ENCODE assay signal across 16 cellular contexts in the genomic region with DNA sequence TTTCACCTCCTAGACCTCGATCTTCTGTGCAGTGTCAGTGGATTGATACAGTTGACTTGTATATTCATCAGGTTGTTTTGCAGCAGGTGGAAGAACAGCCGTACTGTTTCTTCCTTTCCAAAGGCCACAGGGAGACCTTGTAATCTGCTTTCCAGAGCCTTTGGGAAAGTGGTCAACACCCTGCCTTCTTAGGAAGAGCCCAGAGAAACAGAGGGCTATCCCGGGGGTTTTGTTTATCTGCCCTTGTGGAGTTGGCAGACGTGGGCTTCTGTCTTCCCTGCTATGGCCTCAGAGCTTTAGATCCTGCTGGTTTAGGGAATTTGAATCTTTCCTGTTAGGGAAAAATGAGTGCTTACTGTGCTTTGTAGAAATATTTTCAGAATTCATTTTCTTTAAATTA.
"Had no signal": no experiment of that assay in that cellular context is flagged by ENCODE, and none has a peak within 500 bp of the region (broad histone marks: within the 10 kb centered on the region; RNA-seq: fewer than 3 reads in every experiment).

No MANE protein-coding gene starts in this region.

- H3K4me3 Mint-ChIP-seq: activated B cell treated with CpG ODN at 0.5 μM for 24 hours; activated CD4-positive, alpha-beta memory T cell treated with anti-CD3 and anti-CD28 coated beads for 36 hours; activated naive CD4-positive, alpha-beta T cell treated with anti-CD3 and anti-CD28 coated beads, Interleukin-2, amount 50 U/mL, for 24 hours; central memory CD8-positive, alpha-beta T cell; T-cell had no signal

- H3K4me1 ChIP-seq: ascending aorta, gastrocnemius medialis, heart right ventricle, left ventricle myocardium inferior, tibial artery had no signal

- H3K27me3 Mint-ChIP-seq: activated B cell treated with CpG ODN at 0.5 μM for 24 hours; activated CD4-positive, alpha-beta memory T cell treated with anti-CD3 and anti-CD28 coated beads for 36 hours; activated naive CD4-positive, alpha-beta T cell treated with anti-CD3 and anti-CD28 coated beads, Interleukin-2, amount 50 U/mL, for 24 hours; central memory CD8-positive, alpha-beta T cell; T-cell had no signal

- H3K27ac Mint-ChIP-seq: activated B cell treated with CpG ODN at 0.5 μM for 24 hours; activated CD4-positive, alpha-beta memory T cell treated with anti-CD3 and anti-CD28 coated beads for 36 hours; T-cell had no signal

- H3K9me3 ChIP-seq: ascending aorta, gastrocnemius medialis, heart right ventricle, left ventricle myocardium inferior, tibial artery had no signal

- H3K4me3 ChIP-seq: ascending aorta, coronary artery, gastrocnemius medialis, heart right ventricle, left ventricle myocardium inferior, tibial artery had no signal

- DNase-seq: activated B cell treated with CpG ODN at 0.5 μM for 24 hours; activated CD4-positive, alpha-beta memory T cell treated with anti-CD3 and anti-CD28 coated beads for 36 hours; activated CD4-positive, alpha-beta T cell treated with anti-CD3 and anti-CD28 coated beads for 4 hours; activated effector memory CD4-positive, alpha-beta T cell treated with Interleukin-2 at 50 U/mL for 16 hours; gastrocnemius medialis; heart right ventricle; left ventricle myocardium inferior; mammary epithelial cell; retina; stimulated activated naive CD4-positive, alpha-beta T cell treated with Interleukin-2 at 50 U/mL for 16 hours; T-cell; tibial artery had no signal

- ATAC-seq: gastrocnemius medialis, heart right ventricle, T-cell had no signal

- H3K27me3 ChIP-seq: ascending aorta, gastrocnemius medialis, heart right ventricle, tibial artery had no signal

- H3K27ac ChIP-seq: ascending aorta, coronary artery, gastrocnemius medialis, heart right ventricle, left ventricle myocardium inferior, tibial artery had no signal

- H3K9me3 Mint-ChIP-seq: activated B cell treated with CpG ODN at 0.5 μM for 24 hours; activated CD4-positive, alpha-beta memory T cell treated with anti-CD3 and anti-CD28 coated beads for 36 hours; activated naive CD4-positive, alpha-beta T cell treated with anti-CD3 and anti-CD28 coated beads, Interleukin-2, amount 50 U/mL, for 24 hours; central memory CD8-positive, alpha-beta T cell; T-cell had no signal
